In genomic region chr18:74303936-74304335, GRCh38 we compare ENCODE assay signal across 20 cellular contexts. TPM values are rescaled to one million over a fixed set of nuclear protein-coding genes. Genes with fewer than 3 reads are reported as not detected.
DNase-seq lines count a peak whose midpoint lies in the region; ATAC-seq, FAIRE-seq and TF ChIP-seq lines count a peak whose summit lies in the region.
"Had no signal": no experiment of that assay in that cellular context is flagged by ENCODE, and none has a peak within 500 bp of the region (broad histone marks: within the 10 kb centered on the region; RNA-seq: fewer than 3 reads in every experiment).

No MANE protein-coding gene starts in this region.

- no peaks in the 10 kb centered on the region for H3K4me1 Mint-ChIP-seq in activated naive CD8-positive, alpha-beta T cell treated with anti-CD3 and anti-CD28 coated beads, Interleukin-2, amount 50 U/mL, for 24 hours
- H3K4me1 Mint-ChIP-seq in activated naive CD8-positive, alpha-beta T cell treated with anti-CD3 and anti-CD28 coated beads for 36 hours, result no peaks in the 10 kb centered on the region

- H3K27ac ChIP-seq in foreskin keratinocyte, result no peak overlapping the region
- H3K27ac ChIP-seq: BLaER1 treated with 17β-estradiol and CSF1 and Interleukin-3, amounts not matched to agents 10 nM and 100 nM; ovary; suprapubic skin had no signal

- H3K4me3 Mint-ChIP-seq in activated naive CD8-positive, alpha-beta T cell treated with anti-CD3 and anti-CD28 coated beads, Interleukin-2, amount 50 U/mL, for 24 hours, result no peak overlapping the region
- no peak overlapping the region for H3K4me3 Mint-ChIP-seq in activated naive CD8-positive, alpha-beta T cell treated with anti-CD3 and anti-CD28 coated beads for 36 hours
- H3K4me3 Mint-ChIP-seq: H9 had no signal

- no peak for TF ChIP-seq CTCF in foreskin keratinocyte (conservative IDR thresholded peaks at IDR 0.05)

- H3K27ac Mint-ChIP-seq in activated naive CD8-positive, alpha-beta T cell treated with anti-CD3 and anti-CD28 coated beads, Interleukin-2, amount 50 U/mL, for 24 hours, result no peak overlapping the region
- no peak overlapping the region for H3K27ac Mint-ChIP-seq in activated naive CD8-positive, alpha-beta T cell treated with anti-CD3 and anti-CD28 coated beads for 36 hours
- H3K27ac Mint-ChIP-seq: activated T-helper 2 cell treated with anti-CD3 and anti-CD28 coated beads, Interferon-gamma antibody, Interleukin-2, Interleukin-4, amounts not matched to agents 10 μg/mL and 5 μg/mL and 100 μg/mL, durations not matched to agents 14 hours and 24 hours and 36 hours; H9 had no signal

- no peak for FAIRE-seq in urothelium cell line (lab: Jason Lieb, UNC)

- no peaks in the 10 kb centered on the region for H3K36me3 Mint-ChIP-seq in activated naive CD8-positive, alpha-beta T cell treated with anti-CD3 and anti-CD28 coated beads, Interleukin-2, amount 50 U/mL, for 24 hours (ENCODE audit: low read depth)
- H3K36me3 Mint-ChIP-seq in activated naive CD8-positive, alpha-beta T cell treated with anti-CD3 and anti-CD28 coated beads for 36 hours, result no peaks in the 10 kb centered on the region

- peaks cover 4% of the 10 kb centered on the region for H3K4me1 ChIP-seq in foreskin keratinocyte
- H3K4me1 ChIP-seq: BLaER1 treated with 17β-estradiol and CSF1 and Interleukin-3, amounts not matched to agents 10 nM and 100 nM; suprapubic skin had no signal

- H3K9me3 Mint-ChIP-seq in activated naive CD8-positive, alpha-beta T cell treated with anti-CD3 and anti-CD28 coated beads, Interleukin-2, amount 50 U/mL, for 24 hours, result no peaks in the 10 kb centered on the region
- no peaks in the 10 kb centered on the region for H3K9me3 Mint-ChIP-seq in activated naive CD8-positive, alpha-beta T cell treated with anti-CD3 and anti-CD28 coated beads for 36 hours
- H3K9me3 Mint-ChIP-seq: activated T-helper 2 cell treated with anti-CD3 and anti-CD28 coated beads, Interferon-gamma antibody, Interleukin-2, Interleukin-4, amounts not matched to agents 10 μg/mL and 5 μg/mL and 100 μg/mL, durations not matched to agents 14 hours and 24 hours and 36 hours had no signal

- peak; percentile 33 for DNase-seq in HS-27A (ENCODE audit: low read depth)
- DNase-seq in amniotic epithelial cell (ENCODE audit: low read depth), result peak; percentile 83
- DNase-seq in foreskin keratinocyte, result peak in 1 of 2 donors; percentile 42
- DNase-seq in urothelium cell line (ENCODE audit: low spot score), result peak; percentile 35
- DNase-seq in activated naive CD8-positive, alpha-beta T cell treated with anti-CD3 and anti-CD28 coated beads, Interleukin-2, amount 50 U/mL, for 24 hours, result no peak
- no peak for DNase-seq in activated naive CD8-positive, alpha-beta T cell treated with anti-CD3 and anti-CD28 coated beads for 36 hours
- DNase-seq in activated naive CD4-positive, alpha-beta T cell treated with Interleukin-2 at 50 U/mL for 16 hours, result no peak
- DNase-seq: activated CD4-positive, CD25-positive, alpha-beta regulatory T cell treated with anti-CD3 and anti-CD28 coated beads, Interleukin-2, amount 50 U/mL, for 72 hours; H9; NCI-H1694; NCI-H345; ovary; stimulated activated CD4-positive, alpha-beta T cell treated with anti-CD3 and anti-CD28 coated beads, Interleukin-4, amount 100 ng/mL, for 24 hours; T-helper 2 cell had no signal

- H3K27me3 Mint-ChIP-seq in activated naive CD8-positive, alpha-beta T cell treated with anti-CD3 and anti-CD28 coated beads, Interleukin-2, amount 50 U/mL, for 24 hours, result peaks cover 12% of the 10 kb centered on the region
- peaks cover 41% of the 10 kb centered on the region for H3K27me3 Mint-ChIP-seq in activated naive CD8-positive, alpha-beta T cell treated with anti-CD3 and anti-CD28 coated beads for 36 hours

- no peaks in the 10 kb centered on the region for H3K27me3 ChIP-seq in foreskin keratinocyte
- H3K27me3 ChIP-seq: BLaER1 treated with 17β-estradiol and CSF1 and Interleukin-3, amounts not matched to agents 10 nM and 100 nM; ovary had no signal

- peak; percentile 77 for ATAC-seq in foreskin keratinocyte
- no peak for ATAC-seq in activated naive CD8-positive, alpha-beta T cell treated with anti-CD3 and anti-CD28 coated beads, Interleukin-2, amount 50 U/mL, for 24 hours

RNA-seq across cellular contexts. Expression of gene C18orf63, which starts 11.7 kb away (rescaled TPM):
- total RNA-seq in foreskin keratinocyte, result not detected in 2 replicates
- polyA plus RNA-seq in foreskin keratinocyte, result not detected in 2 replicates
- not detected for total RNA-seq in activated naive CD8-positive, alpha-beta T cell treated with anti-CD3 and anti-CD28 coated beads for 36 hours
- total RNA-seq: activated T-helper 2 cell treated with anti-CD3 and anti-CD28 coated beads, Interferon-gamma antibody, Interleukin-2, Interleukin-4, amounts not matched to agents 10 μg/mL and 5 μg/mL and 100 μg/mL, durations not matched to agents 14 hours and 24 hours and 36 hours; glomerular endothelial cell; H9; lower leg skin; ovary; skeletal muscle tissue; suprapubic skin had no signal
- polyA plus RNA-seq: ovary had no signal

RNA-seq across cellular contexts. Expression of gene CYB5A, which starts 12.2 kb away (rescaled TPM):
- 36.4 and 49.0 TPM in 2 replicates for total RNA-seq in foreskin keratinocyte
- polyA plus RNA-seq in foreskin keratinocyte, result 52.4 and 70.8 TPM in 2 replicates
- 10 to 100 TPM; 48.5 to 51.5 TPM for total RNA-seq in activated naive CD8-positive, alpha-beta T cell treated with anti-CD3 and anti-CD28 coated beads for 36 hours

Comparison
In these comparisons a context has a peak if more than half of its experiments do, and no peak if none do; other contexts are left out.
1. DNase-seq: peak in HS-27A (single experiment), amniotic epithelial cell (single experiment) and urothelium cell line (single experiment); none in activated naive CD8-positive, alpha-beta T cell treated with anti-CD3 and anti-CD28 coated beads, Interleukin-2, amount 50 U/mL, for 24 hours (single experiment), activated naive CD8-positive, alpha-beta T cell treated with anti-CD3 and anti-CD28 coated beads for 36 hours (single experiment) and activated naive CD4-positive, alpha-beta T cell treated with Interleukin-2 at 50 U/mL for 16 hours (single experiment).